1 cellular context compared by ENCODE assay signal in genomic region chr11:13759050-13759449, GRCh38.
TF ChIP-seq lines count a peak whose summit lies in the region.

No MANE protein-coding gene starts in this region.

TF ChIP-seq in GM23338, 12 proteins besides CTCF, POLR2A, EP300 and RAD21 (continued from another document):
- TF ChIP-seq, protein P1, sequence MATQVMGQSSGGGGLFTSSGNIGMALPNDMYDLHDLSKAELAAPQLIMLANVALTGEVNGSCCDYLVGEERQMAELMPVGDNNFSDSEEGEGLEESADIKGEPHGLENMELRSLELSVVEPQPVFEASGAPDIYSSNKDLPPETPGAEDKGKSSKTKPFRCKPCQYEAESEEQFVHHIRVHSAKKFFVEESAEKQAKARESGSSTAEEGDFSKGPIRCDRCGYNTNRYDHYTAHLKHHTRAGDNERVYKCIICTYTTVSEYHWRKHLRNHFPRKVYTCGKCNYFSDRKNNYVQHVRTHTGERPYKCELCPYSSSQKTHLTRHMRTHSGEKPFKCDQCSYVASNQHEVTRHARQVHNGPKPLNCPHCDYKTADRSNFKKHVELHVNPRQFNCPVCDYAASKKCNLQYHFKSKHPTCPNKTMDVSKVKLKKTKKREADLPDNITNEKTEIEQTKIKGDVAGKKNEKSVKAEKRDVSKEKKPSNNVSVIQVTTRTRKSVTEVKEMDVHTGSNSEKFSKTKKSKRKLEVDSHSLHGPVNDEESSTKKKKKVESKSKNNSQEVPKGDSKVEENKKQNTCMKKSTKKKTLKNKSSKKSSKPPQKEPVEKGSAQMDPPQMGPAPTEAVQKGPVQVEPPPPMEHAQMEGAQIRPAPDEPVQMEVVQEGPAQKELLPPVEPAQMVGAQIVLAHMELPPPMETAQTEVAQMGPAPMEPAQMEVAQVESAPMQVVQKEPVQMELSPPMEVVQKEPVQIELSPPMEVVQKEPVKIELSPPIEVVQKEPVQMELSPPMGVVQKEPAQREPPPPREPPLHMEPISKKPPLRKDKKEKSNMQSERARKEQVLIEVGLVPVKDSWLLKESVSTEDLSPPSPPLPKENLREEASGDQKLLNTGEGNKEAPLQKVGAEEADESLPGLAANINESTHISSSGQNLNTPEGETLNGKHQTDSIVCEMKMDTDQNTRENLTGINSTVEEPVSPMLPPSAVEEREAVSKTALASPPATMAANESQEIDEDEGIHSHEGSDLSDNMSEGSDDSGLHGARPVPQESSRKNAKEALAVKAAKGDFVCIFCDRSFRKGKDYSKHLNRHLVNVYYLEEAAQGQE (IDR thresholded peaks at IDR 0.05; ENCODE audit: unreplicated experiment): no peak
- TF ChIP-seq ZNF462 (CRISPR knock-in tag; IDR thresholded peaks at IDR 0.05) (no peak), CREB1 (CRISPR knock-in tag; IDR thresholded peaks at IDR 0.05; ENCODE audit: low read depth) (no peak), ZNF331 (CRISPR knock-in tag; IDR thresholded peaks at IDR 0.05; ENCODE audit: low read depth) (no peak), STAT1 (IDR thresholded peaks at IDR 0.05; ENCODE audit: unreplicated experiment) (no peak), JUNB (IDR thresholded peaks at IDR 0.05; ENCODE audit: unreplicated experiment) (no peak), EZH2 (IDR thresholded peaks at IDR 0.05; ENCODE audit: low read depth, unreplicated experiment) (no peak), ZNF114 (CRISPR knock-in tag; IDR thresholded peaks at IDR 0.05) (no peak), EZH2phosphoT487 (IDR thresholded peaks at IDR 0.05; ENCODE audit: unreplicated experiment) (no peak), POLR2AphosphoS5 (IDR thresholded peaks at IDR 0.05; ENCODE audit: low read depth) (no peak)
